2 cellular contexts compared by ENCODE assay signal in genomic region chr12:77087427-77087826, GRCh38.
TF ChIP-seq lines count a peak whose summit lies in the region.

No MANE protein-coding gene starts in this region.

TF ChIP-seq in GM23338, 12 proteins besides CTCF, POLR2A, EP300 and RAD21 (continued from another document):
- TF ChIP-seq STAT1 (IDR thresholded peaks at IDR 0.05; ENCODE audit: unreplicated experiment) (no peak), EZH2phosphoT487 (IDR thresholded peaks at IDR 0.05; ENCODE audit: unreplicated experiment) (no peak), JUNB (IDR thresholded peaks at IDR 0.05; ENCODE audit: unreplicated experiment) (no peak), NANOG (IDR thresholded peaks at IDR 0.05; ENCODE audit: borderline replicate concordance) (no peak), ZNF114 (CRISPR knock-in tag; IDR thresholded peaks at IDR 0.05) (no peak), EZH2 (IDR thresholded peaks at IDR 0.05; ENCODE audit: low read depth, unreplicated experiment) (no peak), POLR2AphosphoS5 (IDR thresholded peaks at IDR 0.05; ENCODE audit: low read depth) (no peak), CREB1 (CRISPR knock-in tag; IDR thresholded peaks at IDR 0.05; ENCODE audit: low read depth) (no peak), ZNF331 (CRISPR knock-in tag; IDR thresholded peaks at IDR 0.05; ENCODE audit: low read depth) (no peak)
- TF ChIP-seq, protein P1, sequence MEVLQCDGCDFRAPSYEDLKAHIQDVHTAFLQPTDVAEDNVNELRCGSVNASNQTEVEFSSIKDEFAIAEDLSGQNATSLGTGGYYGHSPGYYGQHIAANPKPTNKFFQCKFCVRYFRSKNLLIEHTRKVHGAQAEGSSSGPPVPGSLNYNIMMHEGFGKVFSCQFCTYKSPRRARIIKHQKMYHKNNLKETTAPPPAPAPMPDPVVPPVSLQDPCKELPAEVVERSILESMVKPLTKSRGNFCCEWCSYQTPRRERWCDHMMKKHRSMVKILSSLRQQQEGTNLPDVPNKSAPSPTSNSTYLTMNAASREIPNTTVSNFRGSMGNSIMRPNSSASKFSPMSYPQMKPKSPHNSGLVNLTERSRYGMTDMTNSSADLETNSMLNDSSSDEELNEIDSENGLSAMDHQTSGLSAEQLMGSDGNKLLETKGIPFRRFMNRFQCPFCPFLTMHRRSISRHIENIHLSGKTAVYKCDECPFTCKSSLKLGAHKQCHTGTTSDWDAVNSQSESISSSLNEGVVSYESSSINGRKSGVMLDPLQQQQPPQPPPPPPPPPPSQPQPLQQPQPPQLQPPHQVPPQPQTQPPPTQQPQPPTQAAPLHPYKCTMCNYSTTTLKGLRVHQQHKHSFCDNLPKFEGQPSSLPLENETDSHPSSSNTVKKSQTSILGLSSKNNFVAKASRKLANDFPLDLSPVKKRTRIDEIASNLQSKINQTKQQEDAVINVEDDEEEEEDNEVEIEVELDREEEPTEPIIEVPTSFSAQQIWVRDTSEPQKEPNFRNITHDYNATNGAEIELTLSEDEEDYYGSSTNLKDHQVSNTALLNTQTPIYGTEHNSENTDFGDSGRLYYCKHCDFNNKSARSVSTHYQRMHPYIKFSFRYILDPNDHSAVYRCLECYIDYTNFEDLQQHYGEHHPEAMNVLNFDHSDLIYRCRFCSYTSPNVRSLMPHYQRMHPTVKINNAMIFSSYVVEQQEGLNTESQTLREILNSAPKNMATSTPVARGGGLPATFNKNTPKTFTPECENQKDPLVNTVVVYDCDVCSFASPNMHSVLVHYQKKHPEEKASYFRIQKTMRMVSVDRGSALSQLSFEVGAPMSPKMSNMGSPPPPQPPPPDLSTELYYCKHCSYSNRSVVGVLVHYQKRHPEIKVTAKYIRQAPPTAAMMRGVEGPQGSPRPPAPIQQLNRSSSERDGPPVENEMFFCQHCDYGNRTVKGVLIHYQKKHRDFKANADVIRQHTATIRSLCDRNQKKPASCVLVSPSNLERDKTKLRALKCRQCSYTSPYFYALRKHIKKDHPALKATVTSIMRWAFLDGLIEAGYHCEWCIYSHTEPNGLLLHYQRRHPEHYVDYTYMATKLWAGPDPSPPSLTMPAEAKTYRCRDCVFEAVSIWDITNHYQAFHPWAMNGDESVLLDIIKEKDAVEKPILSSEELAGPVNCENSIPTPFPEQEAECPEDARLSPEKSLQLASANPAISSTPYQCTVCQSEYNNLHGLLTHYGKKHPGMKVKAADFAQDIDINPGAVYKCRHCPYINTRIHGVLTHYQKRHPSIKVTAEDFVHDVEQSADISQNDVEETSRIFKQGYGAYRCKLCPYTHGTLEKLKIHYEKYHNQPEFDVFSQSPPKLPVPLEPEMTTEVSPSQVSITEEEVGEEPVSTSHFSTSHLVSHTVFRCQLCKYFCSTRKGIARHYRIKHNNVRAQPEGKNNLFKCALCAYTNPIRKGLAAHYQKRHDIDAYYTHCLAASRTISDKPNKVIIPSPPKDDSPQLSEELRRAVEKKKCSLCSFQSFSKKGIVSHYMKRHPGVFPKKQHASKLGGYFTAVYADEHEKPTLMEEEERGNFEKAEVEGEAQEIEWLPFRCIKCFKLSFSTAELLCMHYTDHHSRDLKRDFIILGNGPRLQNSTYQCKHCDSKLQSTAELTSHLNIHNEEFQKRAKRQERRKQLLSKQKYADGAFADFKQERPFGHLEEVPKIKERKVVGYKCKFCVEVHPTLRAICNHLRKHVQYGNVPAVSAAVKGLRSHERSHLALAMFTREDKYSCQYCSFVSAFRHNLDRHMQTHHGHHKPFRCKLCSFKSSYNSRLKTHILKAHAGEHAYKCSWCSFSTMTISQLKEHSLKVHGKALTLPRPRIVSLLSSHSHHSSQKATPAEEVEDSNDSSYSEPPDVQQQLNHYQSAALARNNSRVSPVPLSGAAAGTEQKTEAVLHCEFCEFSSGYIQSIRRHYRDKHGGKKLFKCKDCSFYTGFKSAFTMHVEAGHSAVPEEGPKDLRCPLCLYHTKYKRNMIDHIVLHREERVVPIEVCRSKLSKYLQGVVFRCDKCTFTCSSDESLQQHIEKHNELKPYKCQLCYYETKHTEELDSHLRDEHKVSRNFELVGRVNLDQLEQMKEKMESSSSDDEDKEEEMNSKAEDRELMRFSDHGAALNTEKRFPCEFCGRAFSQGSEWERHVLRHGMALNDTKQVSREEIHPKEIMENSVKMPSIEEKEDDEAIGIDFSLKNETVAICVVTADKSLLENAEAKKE (CRISPR knock-in tag; IDR thresholded peaks at IDR 0.05) = no peak
TF ChIP-seq in GM23338: peak in this region for 0.

TF ChIP-seq in SK-N-SH treated with all-trans-retinoic acid at 6 μM for 48 hours, 23 proteins besides CTCF, POLR2A, EP300 and RAD21 (continued from another document):
- TF ChIP-seq TSHZ2 (CRISPR knock-in tag; IDR thresholded peaks at IDR 0.05) (no peak), ZFP3 (CRISPR knock-in tag; IDR thresholded peaks at IDR 0.05) (no peak), PATZ1 (CRISPR knock-in tag; IDR thresholded peaks at IDR 0.05; ENCODE audit: borderline replicate concordance) (no peak), RARB (CRISPR knock-in tag; IDR thresholded peaks at IDR 0.05) (no peak), ARNTL (CRISPR knock-in tag; IDR thresholded peaks at IDR 0.05; ENCODE audit: borderline replicate concordance, low read depth) (no peak), ZNF70 (CRISPR knock-in tag; IDR thresholded peaks at IDR 0.05) (no peak), ZNF8 (CRISPR knock-in tag; IDR thresholded peaks at IDR 0.05) (no peak), ZFP30 (CRISPR knock-in tag; IDR thresholded peaks at IDR 0.05) (no peak)
TF ChIP-seq in SK-N-SH treated with all-trans-retinoic acid at 6 μM for 48 hours: peak in this region for 0.
